9 cellular contexts compared by ENCODE assay signal in the genomic region with DNA sequence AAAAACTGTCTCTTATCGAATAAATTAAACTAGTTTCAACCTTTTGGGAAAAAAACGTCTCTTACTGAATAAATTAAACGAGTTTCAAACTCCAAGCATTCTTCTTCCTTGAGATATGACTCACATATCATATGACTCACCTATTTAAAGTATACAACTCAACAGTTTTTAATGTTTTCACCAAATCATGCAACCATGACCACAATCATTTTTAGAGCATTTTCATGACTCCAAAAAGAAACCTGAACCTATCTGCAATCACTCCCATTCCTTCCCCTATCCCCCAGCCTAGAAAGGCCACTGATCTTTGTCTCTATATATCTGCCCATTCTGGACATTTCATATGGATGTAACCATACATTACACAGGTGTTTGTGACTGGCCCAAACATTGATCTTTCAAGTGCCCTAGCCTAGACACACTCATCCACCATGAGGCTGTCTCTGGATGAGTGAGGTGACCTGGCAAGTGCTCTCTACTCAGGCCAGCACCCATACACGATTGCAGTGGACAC.
DNase-seq lines count a peak whose midpoint lies in the region; ATAC-seq and TF ChIP-seq lines count a peak whose summit lies in the region.
"Had no signal": no experiment of that assay in that cellular context is flagged by ENCODE, and none has a peak within 500 bp of the region (broad histone marks: within the 10 kb centered on the region; RNA-seq: fewer than 3 reads in every experiment).

No MANE protein-coding gene starts in this region.

- peak overlapping the region; percentile 29 for H3K27ac ChIP-seq in osteoblast (ENCODE audit: low read depth, low read length)
- H3K27ac ChIP-seq: neutrophil had no signal

- peak overlapping the region; percentile 59 for H3K4me2 ChIP-seq in osteoblast (ENCODE audit: insufficient read depth, low read length)

- ATAC-seq in HG03520 (IDR thresholded peaks at IDR 0.05; ENCODE audit: unreplicated experiment): no peak

- TF ChIP-seq CTCF in astrocyte of the spinal cord (IDR thresholded peaks at IDR 0.05; ENCODE audit: low read depth, low read length) (no peak), osteoblast (IDR thresholded peaks at IDR 0.05; ENCODE audit: extremely low read depth, low read depth, low read length) (no peak)

- H3K4me1 Mint-ChIP-seq in IgD-negative memory B cell: peaks cover 51 to 74% (median 70%) of the 10 kb centered on the region in 3 donors

- peaks cover 2% of the 10 kb centered on the region for H3K79me2 ChIP-seq in osteoblast (ENCODE audit: insufficient read depth, low read length)

- DNase-seq in GM04503 (ENCODE audit: low read depth) (peak; percentile 47), astrocyte of the spinal cord (ENCODE audit: low read depth, low spot score) (peak; percentile 79), osteoblast (ENCODE audit: insufficient read length, low spot score, missing footprints) (peak; percentile 81), cerebellar cortex (ENCODE audit: low spot score) (no peak), NCI-H1105 treated with DMSO at 0.1 percent for 48 hours (lab: John Stamatoyannopoulos, UW) (no peak)
- DNase-seq in NK-92 treated with Interleukin-12 subunit alpha and Interleukin-12 subunit beta, amount 100 ng/mL, for 24 hours (lab: John Stamatoyannopoulos, UW): no peak

- no peaks in the 10 kb centered on the region for H3K9me3 Mint-ChIP-seq in IgD-negative memory B cell

- peaks cover 18% of the 10 kb centered on the region for H3K4me1 ChIP-seq in osteoblast (ENCODE audit: insufficient read depth, low read length)

- in situ Hi-C loops in astrocyte of the spinal cord (cut with HindIII; ENCODE audit: low sequenced_read_pairs): no loop called here

- H3K4me3 Mint-ChIP-seq in IgD-negative memory B cell: peak overlapping the region; percentile 9 to 72 (median 55)

- no peak overlapping the region for H3K4me3 ChIP-seq in astrocyte of the spinal cord (ENCODE audit: low read depth, low read length)
- H3K4me3 ChIP-seq in osteoblast (ENCODE audit: insufficient read depth, low read length): peak overlapping the region; percentile 18

- H3K36me3 Mint-ChIP-seq in IgD-negative memory B cell: peaks cover 8% of the 10 kb centered on the region

- peak overlapping the region; percentile 90 to 96 (median 96) for H3K27ac Mint-ChIP-seq in IgD-negative memory B cell

- H4K20me1 ChIP-seq in osteoblast (ENCODE audit: insufficient read depth, low read length): peaks cover 6% of the 10 kb centered on the region

- no peak overlapping the region for H2AFZ ChIP-seq in osteoblast (ENCODE audit: low read length)

- H3K36me3 ChIP-seq in osteoblast (ENCODE audit: insufficient read depth, low read length): no peaks in the 10 kb centered on the region

- no peaks in the 10 kb centered on the region for H3K9me3 ChIP-seq in osteoblast (ENCODE audit: low read depth, low read length)
- H3K9me3 ChIP-seq: neutrophil had no signal

- H3K27me3 ChIP-seq in osteoblast (ENCODE audit: insufficient read depth, low read length): no peaks in the 10 kb centered on the region
- H3K27me3 ChIP-seq: neutrophil had no signal

- no peaks in the 10 kb centered on the region for H3K27me3 Mint-ChIP-seq in IgD-negative memory B cell

Comparison
In these comparisons a context has a peak if more than half of its experiments do, and no peak if none do; other contexts are left out.
1. DNase-seq: peak in GM04503 (single experiment), astrocyte of the spinal cord (single experiment) and osteoblast (single experiment); none in NK-92 treated with Interleukin-12 subunit alpha and Interleukin-12 subunit beta, amount 100 ng/mL, for 24 hours (single experiment), cerebellar cortex (single experiment) and NCI-H1105 treated with DMSO at 0.1 percent for 48 hours (single experiment).